In the genomic region with DNA sequence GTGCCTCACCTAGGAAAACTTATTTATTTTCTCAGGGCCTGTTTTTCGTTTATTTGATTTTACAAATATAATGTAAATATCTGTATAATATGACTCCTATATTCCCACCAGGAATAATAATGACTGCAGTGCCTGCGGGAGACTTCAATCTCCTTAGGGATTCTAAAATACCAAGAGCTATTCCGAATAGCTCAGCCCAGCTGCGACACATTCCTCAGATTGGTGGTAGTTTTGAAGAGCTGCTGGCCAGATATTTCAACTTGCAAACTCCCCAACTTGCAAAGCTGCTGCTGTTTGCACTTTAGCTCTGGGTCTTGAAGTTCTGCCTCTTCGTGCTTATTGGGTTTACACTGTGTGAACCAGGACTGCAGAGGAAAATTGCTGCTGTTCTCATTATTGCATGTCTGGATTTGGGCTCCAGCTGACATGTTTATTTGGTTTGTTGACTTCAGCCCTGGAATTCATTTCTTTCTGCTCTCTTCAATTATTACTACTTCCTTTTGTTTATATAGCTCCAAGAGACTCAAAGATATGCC, we compare ENCODE assay signal across 1 cellular context.
TF ChIP-seq lines count a peak whose summit lies in the region.

No MANE protein-coding gene starts in this region.

TF ChIP-seq in WTC11, 78 proteins besides CTCF, POLR2A, EP300 and RAD21 (continued from another document):
- TF ChIP-seq, protein P1, sequence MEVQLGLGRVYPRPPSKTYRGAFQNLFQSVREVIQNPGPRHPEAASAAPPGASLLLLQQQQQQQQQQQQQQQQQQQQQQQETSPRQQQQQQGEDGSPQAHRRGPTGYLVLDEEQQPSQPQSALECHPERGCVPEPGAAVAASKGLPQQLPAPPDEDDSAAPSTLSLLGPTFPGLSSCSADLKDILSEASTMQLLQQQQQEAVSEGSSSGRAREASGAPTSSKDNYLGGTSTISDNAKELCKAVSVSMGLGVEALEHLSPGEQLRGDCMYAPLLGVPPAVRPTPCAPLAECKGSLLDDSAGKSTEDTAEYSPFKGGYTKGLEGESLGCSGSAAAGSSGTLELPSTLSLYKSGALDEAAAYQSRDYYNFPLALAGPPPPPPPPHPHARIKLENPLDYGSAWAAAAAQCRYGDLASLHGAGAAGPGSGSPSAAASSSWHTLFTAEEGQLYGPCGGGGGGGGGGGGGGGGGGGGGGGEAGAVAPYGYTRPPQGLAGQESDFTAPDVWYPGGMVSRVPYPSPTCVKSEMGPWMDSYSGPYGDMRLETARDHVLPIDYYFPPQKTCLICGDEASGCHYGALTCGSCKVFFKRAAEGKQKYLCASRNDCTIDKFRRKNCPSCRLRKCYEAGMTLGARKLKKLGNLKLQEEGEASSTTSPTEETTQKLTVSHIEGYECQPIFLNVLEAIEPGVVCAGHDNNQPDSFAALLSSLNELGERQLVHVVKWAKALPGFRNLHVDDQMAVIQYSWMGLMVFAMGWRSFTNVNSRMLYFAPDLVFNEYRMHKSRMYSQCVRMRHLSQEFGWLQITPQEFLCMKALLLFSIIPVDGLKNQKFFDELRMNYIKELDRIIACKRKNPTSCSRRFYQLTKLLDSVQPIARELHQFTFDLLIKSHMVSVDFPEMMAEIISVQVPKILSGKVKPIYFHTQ (CRISPR knock-in tag; IDR thresholded peaks at IDR 0.05) = no peak
- TF ChIP-seq, protein P2, sequence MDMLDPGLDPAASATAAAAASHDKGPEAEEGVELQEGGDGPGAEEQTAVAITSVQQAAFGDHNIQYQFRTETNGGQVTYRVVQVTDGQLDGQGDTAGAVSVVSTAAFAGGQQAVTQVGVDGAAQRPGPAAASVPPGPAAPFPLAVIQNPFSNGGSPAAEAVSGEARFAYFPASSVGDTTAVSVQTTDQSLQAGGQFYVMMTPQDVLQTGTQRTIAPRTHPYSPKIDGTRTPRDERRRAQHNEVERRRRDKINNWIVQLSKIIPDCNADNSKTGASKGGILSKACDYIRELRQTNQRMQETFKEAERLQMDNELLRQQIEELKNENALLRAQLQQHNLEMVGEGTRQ (CRISPR knock-in tag; IDR thresholded peaks at IDR 0.05) = no peak
- TF ChIP-seq NFE2L1 (CRISPR knock-in tag; IDR thresholded peaks at IDR 0.05) (no peak), ZNF121 (CRISPR knock-in tag; IDR thresholded peaks at IDR 0.05) (no peak), NR1H2 (CRISPR knock-in tag; IDR thresholded peaks at IDR 0.05) (no peak)
- TF ChIP-seq, protein P3, sequence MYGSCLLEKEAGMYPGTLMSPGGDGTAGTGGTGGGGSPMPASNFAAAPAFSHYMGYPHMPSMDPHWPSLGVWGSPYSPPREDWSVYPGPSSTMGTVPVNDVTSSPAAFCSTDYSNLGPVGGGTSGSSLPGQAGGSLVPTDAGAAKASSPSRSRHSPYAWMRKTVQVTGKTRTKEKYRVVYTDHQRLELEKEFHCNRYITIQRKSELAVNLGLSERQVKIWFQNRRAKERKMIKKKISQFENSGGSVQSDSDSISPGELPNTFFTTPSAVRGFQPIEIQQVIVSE (CRISPR knock-in tag; IDR thresholded peaks at IDR 0.05; ENCODE audit: borderline replicate concordance) = no peak
